Comparison of ENCODE assay signal across 15 cellular contexts in the genomic region with DNA sequence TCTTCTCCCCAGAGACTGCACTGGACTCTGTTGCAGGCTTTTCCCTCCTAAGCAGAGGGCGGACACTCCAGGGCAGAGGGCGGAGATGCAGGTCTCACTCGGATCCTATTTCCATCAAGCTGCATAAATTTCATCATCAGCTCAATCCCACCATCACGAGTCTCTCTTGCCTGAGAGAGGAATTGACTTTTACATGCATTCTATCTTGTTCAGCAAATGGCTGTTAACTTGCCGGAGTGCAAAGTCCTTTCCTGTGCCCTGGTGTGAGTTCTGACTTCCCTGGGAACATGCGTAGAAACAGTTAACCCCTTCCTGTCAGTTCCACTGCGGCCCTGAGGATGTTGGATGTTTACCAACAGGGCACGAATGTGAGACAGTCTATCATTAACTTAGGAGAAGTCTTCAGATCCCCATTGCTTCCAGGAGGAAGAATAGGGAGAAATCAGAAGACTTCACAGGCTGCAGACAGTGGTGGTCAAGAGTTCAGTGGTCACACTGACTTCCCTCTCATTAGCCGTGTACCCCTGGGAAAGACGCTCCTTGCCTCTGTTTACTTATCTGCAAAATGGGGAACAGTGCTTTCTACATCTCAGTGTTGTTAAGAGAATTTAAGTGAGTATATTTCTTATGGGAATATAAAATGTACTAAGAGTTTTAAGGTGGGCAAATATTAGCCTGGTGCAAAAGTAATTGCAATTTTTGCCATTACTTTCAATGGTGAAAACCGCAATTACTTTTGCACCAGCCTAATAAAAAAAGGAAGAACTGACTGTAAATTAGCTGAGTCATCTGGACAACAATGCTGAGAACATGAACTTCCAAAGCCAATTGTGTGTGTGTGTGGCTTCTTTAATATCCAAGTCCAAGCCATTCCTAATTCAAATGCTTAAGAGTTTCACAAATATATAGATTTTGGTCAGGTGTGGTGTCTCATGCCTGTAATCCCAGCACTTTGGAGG.
DNase-seq lines count a peak whose midpoint lies in the region; ATAC-seq, FAIRE-seq and TF ChIP-seq lines count a peak whose summit lies in the region.
"Had no signal": no experiment of that assay in that cellular context is flagged by ENCODE, and none has a peak within 500 bp of the region (broad histone marks: within the 10 kb centered on the region; RNA-seq: fewer than 3 reads in every experiment).

No MANE protein-coding gene starts in this region.

- H3K27ac ChIP-seq in A549 (peak overlapping the region; percentile 68 to 81), HEK293 (ENCODE audit: extremely low read depth, low read depth, low read length) (no peak overlapping the region), iPS-18a (ENCODE audit: low read length) (no peak overlapping the region)
- H3K27ac ChIP-seq: esophagus squamous epithelium had no signal

- no peak overlapping the region for H3K4me3 Mint-ChIP-seq in T-helper 2 cell treated with Interferon-gamma antibody and Interleukin-4, amounts not matched to agents 5 μg/mL and 100 μg/mL, for 36 hours
- H3K4me3 Mint-ChIP-seq: B cell had no signal

- H3K9me3 Mint-ChIP-seq in T-helper 2 cell treated with Interferon-gamma antibody and Interleukin-4, amounts not matched to agents 5 μg/mL and 100 μg/mL, for 36 hours = no peaks in the 10 kb centered on the region

- peak; percentile 61 for FAIRE-seq in A549 (lab: Jason Lieb, UNC)
- FAIRE-seq: bronchial epithelial cell had no signal

- peak; percentile 25 to 71 for DNase-seq in A549 (ENCODE audit: low read depth in 1 of 2, low spot score in 1 of 2)
- DNase-seq in SW480 (ENCODE audit: low spot score) = peak; percentile 72
- DNase-seq in OCI-M2 (lab: John Stamatoyannopoulos, UW; ENCODE audit: unreplicated experiment) = no peak
- DNase-seq in MG63 = no peak
- no peak for DNase-seq in T-helper 2 cell treated with Interferon-gamma antibody and Interleukin-4, amounts not matched to agents 5 μg/mL and 100 μg/mL, for 36 hours (ENCODE audit: low spot score)
- DNase-seq: activated CD4-positive, alpha-beta T cell treated with anti-CD3 and anti-CD28 coated beads for 48 hours; activated gamma-delta T cell; esophagus squamous epithelium; NCI-H1105 treated with DMSO at 0.1 percent for 48 hours; NK-92 treated with Interleukin-12 subunit alpha and Interleukin-12 subunit beta, amount 100 ng/mL, for 24 hours had no signal

- CTCF ChIA-PET in A549 (lab: Yijun Ruan, JAX) (interaction anchor here (1.1 to 1.3 kb wide), 3 partner anchors 28 to 183 kb away, joined by 3 to 4 read pairs (median 3); no protein-coding TSS in a partner anchor), HEK293 (lab: Yijun Ruan, JAX) (interaction anchor here (0.8 kb wide), 1 partner anchor 8 kb away, joined by 3 read pairs; no protein-coding TSS in a partner anchor)

- TF ChIP-seq RAD21 in A549 (conservative IDR thresholded peaks at IDR 0.05 in 1 of 2, IDR thresholded peaks at IDR 0.05 in 1 of 2) = no peak

- H3K4me1 Mint-ChIP-seq in T-helper 2 cell treated with Interferon-gamma antibody and Interleukin-4, amounts not matched to agents 5 μg/mL and 100 μg/mL, for 36 hours (ENCODE audit: low read depth) = no peaks in the 10 kb centered on the region
- H3K4me1 Mint-ChIP-seq: B cell had no signal

- TF ChIP-seq CTCF in A549 (IDR thresholded peaks at IDR 0.05) (no peak), HEK293 (tag by site-specific recombination; IDR thresholded peaks at IDR 0.05) (no peak)

- 25% methylated on average over 11 of the region's 11 CpGs for WGBS in A549 (ENCODE audit: missing lambda C conversion rate)

- peaks cover 24% of the 10 kb centered on the region for H3K4me1 ChIP-seq in A549
- H3K4me1 ChIP-seq in HEK293 (ENCODE audit: control insufficient read depth, insufficient read depth, low read length) = peaks cover 3% of the 10 kb centered on the region; the same call in 1 of the 2 replicates
- H3K4me1 ChIP-seq in iPS-18a (ENCODE audit: control insufficient read depth, low read depth, low read length) = peaks cover 12% of the 10 kb centered on the region
- H3K4me1 ChIP-seq: esophagus squamous epithelium had no signal

- no peak overlapping the region for H3K9ac ChIP-seq in iPS-18a (ENCODE audit: low read length)

- no peak overlapping the region for H3K4me3 ChIP-seq in A549
- no peak overlapping the region for H3K4me3 ChIP-seq in HEK293 (ENCODE audit: low read depth, low read length)
- H3K4me3 ChIP-seq in iPS-18a (ENCODE audit: low read length) = peak overlapping the region; percentile 40
- no peak overlapping the region for H3K4me3 ChIP-seq in MG63
- H3K4me3 ChIP-seq: esophagus squamous epithelium had no signal

- peak overlapping the region; percentile 58 for H3K4me2 ChIP-seq in A549

- H3K27me3 ChIP-seq in iPS-18a (ENCODE audit: control insufficient read depth, insufficient read depth, low read length) (no peaks in the 10 kb centered on the region), MG63 (no peaks in the 10 kb centered on the region)

- H3K36me3 ChIP-seq in HEK293 (ENCODE audit: control insufficient read depth in 2 of 2, insufficient read depth in 1 of 2, low read length in 2 of 2) (no peaks in the 10 kb centered on the region), iPS-18a (ENCODE audit: control insufficient read depth, low read depth, low read length) (no peaks in the 10 kb centered on the region), MG63 (no peaks in the 10 kb centered on the region)
- H3K36me3 ChIP-seq: esophagus squamous epithelium had no signal

- ATAC-seq in A549 (peak; percentile 84 to 89), GM19452 (IDR thresholded peaks at IDR 0.05; ENCODE audit: unreplicated experiment) (no peak)

- H3K27ac Mint-ChIP-seq in T-helper 2 cell treated with Interferon-gamma antibody and Interleukin-4, amounts not matched to agents 5 μg/mL and 100 μg/mL, for 36 hours = no peak overlapping the region
- H3K27ac Mint-ChIP-seq: B cell had no signal

- TF ChIP-seq EP300 in A549 (IDR thresholded peaks at IDR 0.05) = peak in 1 of 2 experiments; percentile 16; a peak in 1 of 5 replicates

- TF ChIP-seq POLR2A in A549 (IDR thresholded peaks at IDR 0.05; ENCODE audit: low read length) = no peak

- H3K36me3 Mint-ChIP-seq in T-helper 2 cell treated with Interferon-gamma antibody and Interleukin-4, amounts not matched to agents 5 μg/mL and 100 μg/mL, for 36 hours (ENCODE audit: low read depth) = no peaks in the 10 kb centered on the region

- H3K9me3 ChIP-seq in A549 = peaks cover 8% of the 10 kb centered on the region; the same call in 2 of the 3 replicates
- H3K9me3 ChIP-seq in HEK293 (ENCODE audit: control insufficient read depth, insufficient read depth, low read depth, low read length) = no peaks in the 10 kb centered on the region; the same call in 1 of the 2 replicates
- no peaks in the 10 kb centered on the region for H3K9me3 ChIP-seq in iPS-18a (ENCODE audit: control insufficient read depth, low read depth, low read length)
- no peaks in the 10 kb centered on the region for H3K9me3 ChIP-seq in MG63

- POLR2A ChIA-PET in A549 (lab: Yijun Ruan, JAX) = no interaction called here
- POLR2A ChIA-PET in HEK293 (lab: Yijun Ruan, JAX) = no interaction called here

- no peaks in the 10 kb centered on the region for H3K27me3 Mint-ChIP-seq in T-helper 2 cell treated with Interferon-gamma antibody and Interleukin-4, amounts not matched to agents 5 μg/mL and 100 μg/mL, for 36 hours (ENCODE audit: low read depth)

TF ChIP-seq in A549, 52 proteins besides CTCF, POLR2A, EP300 and RAD21:
- TF ChIP-seq HDAC2 (IDR thresholded peaks at IDR 0.05) = peak; percentile 60; the same call in 1 of the 2 replicates
- peak; percentile 58; the same call in 1 of the 2 replicates for TF ChIP-seq KDM1A (IDR thresholded peaks at IDR 0.05; ENCODE audit: low read depth)
- TF ChIP-seq SMC3 (IDR thresholded peaks at IDR 0.05) = 0 out of 3 replicates have a peak, but pooled peaks have one; percentile 7
- peak; percentile 92 for TF ChIP-seq MAFK (IDR thresholded peaks at IDR 0.05; ENCODE audit: partially characterized antibody)
- TF ChIP-seq CHD2 (IDR thresholded peaks at IDR 0.05; ENCODE audit: low read length, partially characterized antibody) = no peak
- peak; percentile 83 for TF ChIP-seq NFE2L2 (conservative IDR thresholded peaks at IDR 0.05; ENCODE audit: low read length)
- no peak for TF ChIP-seq JUNB (IDR thresholded peaks at IDR 0.05)

TF ChIP-seq in HEK293, 187 proteins besides CTCF, POLR2A, EP300 and RAD21 (continues in another document):
- 0 out of 2 replicates have a peak, but pooled peaks have one; percentile 23 for TF ChIP-seq KLF1 (tag by site-specific recombination; IDR thresholded peaks at IDR 0.05)
- 0 out of 2 replicates have a peak, but pooled peaks have one; percentile 14 for TF ChIP-seq SP3 (tag by site-specific recombination; IDR thresholded peaks at IDR 0.05)
- TF ChIP-seq ZBTB44 (tag by site-specific recombination; IDR thresholded peaks at IDR 0.05) = peak; percentile 35; the same call in 1 of the 2 replicates
- TF ChIP-seq, protein P1, sequence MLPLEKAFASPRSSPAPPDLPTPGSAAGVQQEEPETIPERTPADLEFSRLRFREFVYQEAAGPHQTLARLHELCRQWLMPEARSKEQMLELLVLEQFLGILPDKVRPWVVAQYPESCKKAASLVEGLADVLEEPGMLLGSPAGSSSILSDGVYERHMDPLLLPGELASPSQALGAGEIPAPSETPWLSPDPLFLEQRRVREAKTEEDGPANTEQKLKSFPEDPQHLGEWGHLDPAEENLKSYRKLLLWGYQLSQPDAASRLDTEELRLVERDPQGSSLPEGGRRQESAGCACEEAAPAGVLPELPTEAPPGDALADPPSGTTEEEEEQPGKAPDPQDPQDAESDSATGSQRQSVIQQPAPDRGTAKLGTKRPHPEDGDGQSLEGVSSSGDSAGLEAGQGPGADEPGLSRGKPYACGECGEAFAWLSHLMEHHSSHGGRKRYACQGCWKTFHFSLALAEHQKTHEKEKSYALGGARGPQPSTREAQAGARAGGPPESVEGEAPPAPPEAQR (tag by site-specific recombination; IDR thresholded peaks at IDR 0.05) = no peak
- peak; percentile 67; the same call in 1 of the 2 replicates for TF ChIP-seq TRIM28 (IDR thresholded peaks at IDR 0.05; ENCODE audit: borderline replicate concordance, low read length)
- TF ChIP-seq ZNF664 (tag by site-specific recombination; IDR thresholded peaks at IDR 0.05) = no peak
- peak; percentile 61 for TF ChIP-seq ZBTB17 (tag by site-specific recombination; IDR thresholded peaks at IDR 0.05)

Comparison
In these comparisons a context has a peak if more than half of its experiments do, and no peak if none do; other contexts are left out.
1. DNase-seq: peak in A549 (2 of 2) and SW480 (single experiment); none in OCI-M2 (single experiment), MG63 (single experiment) and T-helper 2 cell treated with Interferon-gamma antibody and Interleukin-4, amounts not matched to agents 5 μg/mL and 100 μg/mL, for 36 hours (single experiment).
2. H3K27ac ChIP-seq: peak in A549 (2 of 2); none in HEK293 (single experiment) and iPS-18a (single experiment).